Comparison of ENCODE assay signal across 13 cellular contexts in the genomic region with DNA sequence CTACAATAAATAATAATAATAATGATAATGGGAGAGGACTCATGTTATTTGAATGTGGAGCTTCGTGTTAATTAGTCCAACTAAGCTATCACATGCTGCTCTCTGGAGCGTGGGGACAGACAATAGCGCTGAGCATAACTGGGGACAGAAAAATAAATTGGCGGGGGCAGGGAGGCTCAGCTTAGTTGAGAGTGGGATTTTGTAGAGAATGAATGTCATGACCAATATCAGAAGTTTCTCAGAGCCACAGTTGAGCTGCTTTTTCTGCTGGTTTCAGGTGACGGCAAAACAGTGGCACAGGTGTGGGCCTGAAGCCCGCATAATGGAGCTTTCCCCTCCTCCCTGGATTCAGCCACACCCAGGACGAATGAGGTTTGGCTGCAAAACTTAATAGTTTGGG.
DNase-seq lines count a peak whose midpoint lies in the region; ATAC-seq, FAIRE-seq and TF ChIP-seq lines count a peak whose summit lies in the region.
"Had no signal": no experiment of that assay in that cellular context is flagged by ENCODE, and none has a peak within 500 bp of the region (broad histone marks: within the 10 kb centered on the region; RNA-seq: fewer than 3 reads in every experiment).

No MANE protein-coding gene starts in this region.

- intact Hi-C loops in activated T-helper 2 cell treated with anti-CD3 and anti-CD28 coated beads, Interferon-gamma antibody, Interleukin-2, Interleukin-4, amounts not matched to agents 10 μg/mL and 5 μg/mL and 100 μg/mL, durations not matched to agents 14 hours and 24 hours and 36 hours (cut with micrococcal nuclease): no loop called here

- no peak for DNase-seq in GM12892 (ENCODE audit: insufficient read length)
- no peak for DNase-seq in activated T-helper 2 cell treated with anti-CD3 and anti-CD28 coated beads, Interferon-gamma antibody, Interleukin-2, Interleukin-4, amounts not matched to agents 10 μg/mL and 5 μg/mL and 100 μg/mL, durations not matched to agents 14 hours and 24 hours and 36 hours (ENCODE audit: low spot score)
- DNase-seq in GM19238 (ENCODE audit: insufficient read length, low spot score): no peak
- DNase-seq in dermis blood vessel endothelial cell: no peak
- no peak for DNase-seq in NCI-H2171 treated with DMSO at 0.1 percent for 48 hours (lab: John Stamatoyannopoulos, UW)
- no peak for DNase-seq in urothelium cell line (ENCODE audit: low spot score)
- DNase-seq: DMS79 treated with DMSO at 0.1 percent for 48 hours; left ventricle myocardium inferior; NCI-H446; sigmoid colon; stimulated activated naive CD4-positive, alpha-beta T cell treated with Interleukin-2 at 50 U/mL for 16 hours had no signal

- TF ChIP-seq POLR2A in GM12892 (IDR thresholded peaks at IDR 0.05; ENCODE audit: low read depth, low read length): no peak

- H3K36me3 Mint-ChIP-seq in activated T-helper 2 cell treated with anti-CD3 and anti-CD28 coated beads, Interferon-gamma antibody, Interleukin-2, Interleukin-4, amounts not matched to agents 10 μg/mL and 5 μg/mL and 100 μg/mL, durations not matched to agents 14 hours and 24 hours and 36 hours (ENCODE audit: low read depth): peaks cover 48% of the 10 kb centered on the region

- no peaks in the 10 kb centered on the region for H3K27me3 Mint-ChIP-seq in activated T-helper 2 cell treated with anti-CD3 and anti-CD28 coated beads, Interferon-gamma antibody, Interleukin-2, Interleukin-4, amounts not matched to agents 10 μg/mL and 5 μg/mL and 100 μg/mL, durations not matched to agents 14 hours and 24 hours and 36 hours (ENCODE audit: low read depth)

- H3K4me1 Mint-ChIP-seq in activated T-helper 2 cell treated with anti-CD3 and anti-CD28 coated beads, Interferon-gamma antibody, Interleukin-2, Interleukin-4, amounts not matched to agents 10 μg/mL and 5 μg/mL and 100 μg/mL, durations not matched to agents 14 hours and 24 hours and 36 hours (ENCODE audit: low read depth): peaks cover 56% of the 10 kb centered on the region

- ATAC-seq in GM19467 (IDR thresholded peaks at IDR 0.05; ENCODE audit: unreplicated experiment) (peak; percentile 54), HG03066 (IDR thresholded peaks at IDR 0.05; ENCODE audit: low read depth, unreplicated experiment) (peak; percentile 53)

- FAIRE-seq in GM12892 (lab: Jason Lieb, UNC) (peak; percentile 86), urothelium cell line (lab: Jason Lieb, UNC) (no peak)

- peak overlapping the region; percentile 29 for H3K27ac Mint-ChIP-seq in activated T-helper 2 cell treated with anti-CD3 and anti-CD28 coated beads, Interferon-gamma antibody, Interleukin-2, Interleukin-4, amounts not matched to agents 10 μg/mL and 5 μg/mL and 100 μg/mL, durations not matched to agents 14 hours and 24 hours and 36 hours

- H3K9me3 Mint-ChIP-seq in activated T-helper 2 cell treated with anti-CD3 and anti-CD28 coated beads, Interferon-gamma antibody, Interleukin-2, Interleukin-4, amounts not matched to agents 10 μg/mL and 5 μg/mL and 100 μg/mL, durations not matched to agents 14 hours and 24 hours and 36 hours: peaks cover 37% of the 10 kb centered on the region

- H3K4me3 Mint-ChIP-seq in activated T-helper 2 cell treated with anti-CD3 and anti-CD28 coated beads, Interferon-gamma antibody, Interleukin-2, Interleukin-4, amounts not matched to agents 10 μg/mL and 5 μg/mL and 100 μg/mL, durations not matched to agents 14 hours and 24 hours and 36 hours (ENCODE audit: low read depth): no peak overlapping the region
